In the genomic region with DNA sequence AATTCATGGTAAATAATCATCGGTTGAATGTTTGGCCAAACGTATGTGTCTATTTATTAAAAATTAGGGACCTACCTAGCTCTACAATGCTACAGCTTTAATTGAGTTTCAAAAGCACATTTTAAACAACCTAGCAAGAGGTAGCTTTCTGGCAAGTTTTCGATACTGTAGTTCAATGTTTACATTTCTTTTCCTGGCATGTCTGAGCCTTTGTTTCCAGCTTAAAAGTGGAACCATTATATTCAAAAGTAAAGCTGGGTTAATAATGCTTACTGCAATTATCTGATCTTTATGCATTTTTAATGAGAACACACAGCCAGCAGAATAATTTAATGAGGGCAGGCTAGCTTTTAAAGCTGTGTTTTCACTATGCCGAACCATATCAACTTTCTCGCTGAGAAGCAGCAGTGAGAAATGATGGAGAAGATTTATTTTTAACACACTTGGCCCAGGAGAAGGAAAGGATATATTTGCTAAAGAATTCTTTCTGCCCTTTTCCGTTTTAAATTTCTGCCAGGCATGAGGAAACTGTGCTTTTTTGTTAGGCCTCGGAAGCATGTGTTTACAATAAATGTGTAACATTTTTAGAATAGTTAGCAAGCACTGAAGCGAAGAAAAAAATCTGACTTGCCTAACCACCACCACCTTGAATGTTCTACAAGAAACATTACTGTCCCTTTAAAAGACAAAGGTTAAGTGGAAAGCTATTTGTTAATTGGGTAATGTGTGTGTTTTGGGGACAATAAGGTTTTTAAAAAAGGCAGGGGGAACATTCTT, we compare ENCODE assay signal across 8 cellular contexts. TPM values are rescaled to one million over a fixed set of nuclear protein-coding genes. Genes with fewer than 3 reads are reported as not detected.
DNase-seq lines count a peak whose midpoint lies in the region; ATAC-seq, FAIRE-seq and TF ChIP-seq lines count a peak whose summit lies in the region.

No MANE protein-coding gene starts in this region.

- POLR2A ChIA-PET in AG04449 (lab: Yijun Ruan, JAX) = interaction anchor here (0.8 to 1.6 kb wide), 9 partner anchors 8 to 210 kb away, joined by 3 to 7 read pairs (median 4); no protein-coding TSS in a partner anchor
- POLR2A ChIA-PET in HEK293T (lab: Yijun Ruan, JAX) = interaction anchor here (0.7 to 1.9 kb wide), 6 partner anchors 9 to 118 kb away, joined by 3 to 5 read pairs (median 4); no protein-coding TSS in a partner anchor

- peaks cover 35% of the 10 kb centered on the region for H3K4me1 ChIP-seq in keratinocyte (ENCODE audit: control insufficient read depth, extremely low read depth, insufficient read depth, low read length)

- peak overlapping the region; percentile 91 for H3K4me3 Mint-ChIP-seq in activated T-helper 2 cell treated with anti-CD3 and anti-CD28 coated beads, Interferon-gamma antibody, Interleukin-2, Interleukin-4, amounts not matched to agents 10 μg/mL and 5 μg/mL and 100 μg/mL, durations not matched to agents 14 hours and 24 hours and 36 hours (ENCODE audit: low read depth)

- peaks cover 54% of the 10 kb centered on the region for H3K79me2 ChIP-seq in keratinocyte (ENCODE audit: control insufficient read depth, insufficient read depth, low read length)

- H4K20me1 ChIP-seq in keratinocyte (ENCODE audit: control insufficient read depth, extremely low read depth, insufficient read depth, low read length) = no peaks in the 10 kb centered on the region

- H2AFZ ChIP-seq in keratinocyte (ENCODE audit: control insufficient read depth, low read length) = no peak overlapping the region

- TF ChIP-seq CTCF in AG04449 (IDR thresholded peaks at IDR 0.05; ENCODE audit: insufficient read depth, low read length, missing control alignments) = no peak
- TF ChIP-seq CTCF in keratinocyte (optimal IDR thresholded peaks at IDR 0.05 in 1 of 3, IDR thresholded peaks at IDR 0.05 in 1 of 3, conservative IDR thresholded peaks at IDR 0.05 in 1 of 3; ENCODE audit: extremely low read depth in 1 of 3, insufficient read depth in 2 of 3, low read length in 3 of 3) = no peak

- no peaks in the 10 kb centered on the region for H3K36me3 ChIP-seq in keratinocyte (ENCODE audit: control insufficient read depth in 2 of 2, extremely low read depth in 1 of 2, insufficient read depth in 2 of 2, low read length in 2 of 2)

- dilution Hi-C loops in keratinocyte (cut with MboI; ENCODE audit: extremely low pct_ligation_motif_present, low sequenced_read_pairs) = no loop called here

- H3K9ac ChIP-seq in keratinocyte (ENCODE audit: control insufficient read depth, extremely low read depth, insufficient read depth, low read length) = peak overlapping the region; percentile 87

- peak; percentile 53 for FAIRE-seq in H54 (lab: Jason Lieb, UNC)
- no peak for FAIRE-seq in keratinocyte (lab: Jason Lieb, UNC)
- FAIRE-seq in urothelium cell line (lab: Jason Lieb, UNC) = no peak

- no peak for ATAC-seq in HG03439 (IDR thresholded peaks at IDR 0.05; ENCODE audit: unreplicated experiment)

- H3K9me1 ChIP-seq in keratinocyte (ENCODE audit: control insufficient read depth, extremely low read depth, insufficient read depth, low read length) = no peaks in the 10 kb centered on the region

- H3K9me3 Mint-ChIP-seq in activated T-helper 2 cell treated with anti-CD3 and anti-CD28 coated beads, Interferon-gamma antibody, Interleukin-2, Interleukin-4, amounts not matched to agents 10 μg/mL and 5 μg/mL and 100 μg/mL, durations not matched to agents 14 hours and 24 hours and 36 hours = no peaks in the 10 kb centered on the region

- peak overlapping the region; percentile 84 for H3K27ac Mint-ChIP-seq in activated T-helper 2 cell treated with anti-CD3 and anti-CD28 coated beads, Interferon-gamma antibody, Interleukin-2, Interleukin-4, amounts not matched to agents 10 μg/mL and 5 μg/mL and 100 μg/mL, durations not matched to agents 14 hours and 24 hours and 36 hours

- TF ChIP-seq POLR2A in H54 (IDR thresholded peaks at IDR 0.05; ENCODE audit: low read depth, low read length) = no peak

- CTCF ChIA-PET in AG04449 (lab: Yijun Ruan, JAX) (interaction anchor here (0.7 to 7.9 kb wide), 12 partner anchors 10 to 211 kb away, joined by 3 to 57 read pairs (median 7); a partner anchor contains a TSS), HEK293T (lab: Yijun Ruan, JAX) (interaction anchor here (0.7 to 1.8 kb wide), 4 partner anchors 10 to 136 kb away, joined by 3 to 9 read pairs (median 4); no protein-coding TSS in a partner anchor)

- DNase-seq in AG04449 (ENCODE audit: low read depth, low spot score) = no peak
- no peak for DNase-seq in H54 (ENCODE audit: insufficient read length, low spot score)
- DNase-seq in activated T-helper 2 cell treated with anti-CD3 and anti-CD28 coated beads, Interferon-gamma antibody, Interleukin-2, Interleukin-4, amounts not matched to agents 10 μg/mL and 5 μg/mL and 100 μg/mL, durations not matched to agents 14 hours and 24 hours and 36 hours (ENCODE audit: low spot score) = no peak
- DNase-seq in keratinocyte (ENCODE audit: low read depth, low spot score) = no peak
- no peak for DNase-seq in substantia nigra (lab: John Stamatoyannopoulos, UW)
- no peak for DNase-seq in urothelium cell line (ENCODE audit: low spot score)
- DNase-seq in HEK293T (ENCODE audit: extremely low spot score) = no peak

- H3K4me3 ChIP-seq in AG04449 (ENCODE audit: low read depth, low read length) (peak overlapping the region; percentile 73), keratinocyte (ENCODE audit: control insufficient read depth in 2 of 3, extremely low read depth in 1 of 3, insufficient read depth in 2 of 3, low read depth in 1 of 3, low read length in 3 of 3) (peak overlapping the region; percentile 64 to 90 (median 83))

- no peaks in the 10 kb centered on the region for H3K9me3 ChIP-seq in keratinocyte (ENCODE audit: control insufficient read depth, low read depth, low read length)

- intact Hi-C loops in activated T-helper 2 cell treated with anti-CD3 and anti-CD28 coated beads, Interferon-gamma antibody, Interleukin-2, Interleukin-4, amounts not matched to agents 10 μg/mL and 5 μg/mL and 100 μg/mL, durations not matched to agents 14 hours and 24 hours and 36 hours (cut with micrococcal nuclease) = loop anchor here (1.0 to 10.0 kb wide), 6 partner anchors 17 to 1822 kb away; a partner anchor contains a TSS

- peak overlapping the region; percentile 98 for H3K4me2 ChIP-seq in keratinocyte (ENCODE audit: control insufficient read depth, extremely low read depth, insufficient read depth, low read depth, low read length)

- no peaks in the 10 kb centered on the region for H3K27me3 Mint-ChIP-seq in activated T-helper 2 cell treated with anti-CD3 and anti-CD28 coated beads, Interferon-gamma antibody, Interleukin-2, Interleukin-4, amounts not matched to agents 10 μg/mL and 5 μg/mL and 100 μg/mL, durations not matched to agents 14 hours and 24 hours and 36 hours (ENCODE audit: low read depth)

- H3K27ac ChIP-seq in keratinocyte (ENCODE audit: control insufficient read depth, insufficient read depth, low read length) (peak overlapping the region; percentile 92), substantia nigra (ENCODE audit: low read depth, low read length, poor library complexity, severe bottlenecking) (peak overlapping the region; percentile 82)

- peaks cover 12% of the 10 kb centered on the region for H3K36me3 Mint-ChIP-seq in activated T-helper 2 cell treated with anti-CD3 and anti-CD28 coated beads, Interferon-gamma antibody, Interleukin-2, Interleukin-4, amounts not matched to agents 10 μg/mL and 5 μg/mL and 100 μg/mL, durations not matched to agents 14 hours and 24 hours and 36 hours (ENCODE audit: low read depth)

- peaks cover 56% of the 10 kb centered on the region for H3K4me1 Mint-ChIP-seq in activated T-helper 2 cell treated with anti-CD3 and anti-CD28 coated beads, Interferon-gamma antibody, Interleukin-2, Interleukin-4, amounts not matched to agents 10 μg/mL and 5 μg/mL and 100 μg/mL, durations not matched to agents 14 hours and 24 hours and 36 hours (ENCODE audit: low read depth)

- no peaks in the 10 kb centered on the region for H3K27me3 ChIP-seq in keratinocyte (ENCODE audit: control insufficient read depth, extremely low read depth, insufficient read depth, low read length)

TF ChIP-seq in HEK293T, 16 proteins besides CTCF, POLR2A, EP300 and RAD21:
- TF ChIP-seq SUZ12 (IDR thresholded peaks at IDR 0.05) (no peak), CTBP1 (IDR thresholded peaks at IDR 0.05; ENCODE audit: borderline replicate concordance) (no peak), FOXK2 (IDR thresholded peaks at IDR 0.05) (no peak), L3MBTL2 (conservative IDR thresholded peaks at IDR 0.05) (no peak), BHLHE40 (IDR thresholded peaks at IDR 0.05; ENCODE audit: borderline replicate concordance) (no peak), LEF1 (IDR thresholded peaks at IDR 0.05; ENCODE audit: borderline replicate concordance) (no peak), ARNT (IDR thresholded peaks at IDR 0.05) (no peak), TARDBP (IDR thresholded peaks at IDR 0.05) (no peak)

RNA-seq across cellular contexts. Expression of a gene that starts 1.0 kb away (rescaled TPM):
- total RNA-seq in activated T-helper 2 cell treated with anti-CD3 and anti-CD28 coated beads, Interferon-gamma antibody, Interleukin-2, Interleukin-4, amounts not matched to agents 10 μg/mL and 5 μg/mL and 100 μg/mL, durations not matched to agents 14 hours and 24 hours and 36 hours = 27.2 and 28.4 TPM in 2 replicates
- 19.3 to 28.4 TPM (median 22.2 TPM) in 3 replicates for polyA plus RNA-seq in keratinocyte
- polyA plus RNA-seq in keratinocyte (2011; ENCODE audit: low read depth) = 14.7 TPM
- 16.1 and 24.4 TPM in 2 replicates for polyA plus RNA-seq in keratinocyte (2011; cell fraction: cytosol; rRNA removed)
- polyA plus RNA-seq in keratinocyte (2011; cell fraction: nucleus; rRNA removed) = 26.1 and 29.2 TPM in 2 replicates
- polyA plus RNA-seq in keratinocyte (2012; ENCODE audit: low replicate concordance) = 13.4 and 18.6 TPM in 2 replicates
- polyA minus RNA-seq in keratinocyte = 20.2 to 86.3 TPM (median 68.7 TPM) in 3 replicates
- polyA minus RNA-seq in keratinocyte (2011; cell fraction: cytosol; rRNA and poly(A)+ RNA removed) = 22.8 TPM
- 28.5 and 52.8 TPM in 2 replicates for polyA minus RNA-seq in keratinocyte (2011; cell fraction: nucleus; rRNA and poly(A)+ RNA removed)
